ENCODE assay signal across 1 cellular context in the genomic region with DNA sequence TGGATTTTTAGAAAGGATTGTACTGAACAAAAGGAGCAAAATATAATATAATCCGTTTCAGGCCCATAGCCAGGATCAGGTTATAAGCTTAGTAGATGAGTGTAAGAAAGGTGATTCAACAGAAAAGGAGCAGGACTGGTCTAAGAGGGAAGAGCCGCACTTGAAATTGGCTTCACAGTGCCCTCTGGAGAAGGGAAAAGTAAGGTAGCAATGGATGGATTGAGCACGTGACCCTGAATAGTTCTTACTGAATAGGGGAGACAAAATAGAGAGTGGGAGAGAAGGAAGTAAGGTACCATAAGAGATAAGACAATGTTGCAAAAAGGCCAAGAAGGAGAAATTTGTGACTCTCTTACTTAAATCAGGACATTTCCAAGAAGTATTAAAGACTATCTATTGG.
TF ChIP-seq lines count a peak whose summit lies in the region.

No MANE protein-coding gene starts in this region.

TF ChIP-seq in WTC11, 78 proteins besides CTCF, POLR2A, EP300 and RAD21 (continued from another document):
- TF ChIP-seq, protein P1, sequence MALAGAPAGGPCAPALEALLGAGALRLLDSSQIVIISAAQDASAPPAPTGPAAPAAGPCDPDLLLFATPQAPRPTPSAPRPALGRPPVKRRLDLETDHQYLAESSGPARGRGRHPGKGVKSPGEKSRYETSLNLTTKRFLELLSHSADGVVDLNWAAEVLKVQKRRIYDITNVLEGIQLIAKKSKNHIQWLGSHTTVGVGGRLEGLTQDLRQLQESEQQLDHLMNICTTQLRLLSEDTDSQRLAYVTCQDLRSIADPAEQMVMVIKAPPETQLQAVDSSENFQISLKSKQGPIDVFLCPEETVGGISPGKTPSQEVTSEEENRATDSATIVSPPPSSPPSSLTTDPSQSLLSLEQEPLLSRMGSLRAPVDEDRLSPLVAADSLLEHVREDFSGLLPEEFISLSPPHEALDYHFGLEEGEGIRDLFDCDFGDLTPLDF (CRISPR knock-in tag; IDR thresholded peaks at IDR 0.05), result no peak
- TF ChIP-seq NFE2L1 (CRISPR knock-in tag; IDR thresholded peaks at IDR 0.05), result no peak
- TF ChIP-seq, protein P2, sequence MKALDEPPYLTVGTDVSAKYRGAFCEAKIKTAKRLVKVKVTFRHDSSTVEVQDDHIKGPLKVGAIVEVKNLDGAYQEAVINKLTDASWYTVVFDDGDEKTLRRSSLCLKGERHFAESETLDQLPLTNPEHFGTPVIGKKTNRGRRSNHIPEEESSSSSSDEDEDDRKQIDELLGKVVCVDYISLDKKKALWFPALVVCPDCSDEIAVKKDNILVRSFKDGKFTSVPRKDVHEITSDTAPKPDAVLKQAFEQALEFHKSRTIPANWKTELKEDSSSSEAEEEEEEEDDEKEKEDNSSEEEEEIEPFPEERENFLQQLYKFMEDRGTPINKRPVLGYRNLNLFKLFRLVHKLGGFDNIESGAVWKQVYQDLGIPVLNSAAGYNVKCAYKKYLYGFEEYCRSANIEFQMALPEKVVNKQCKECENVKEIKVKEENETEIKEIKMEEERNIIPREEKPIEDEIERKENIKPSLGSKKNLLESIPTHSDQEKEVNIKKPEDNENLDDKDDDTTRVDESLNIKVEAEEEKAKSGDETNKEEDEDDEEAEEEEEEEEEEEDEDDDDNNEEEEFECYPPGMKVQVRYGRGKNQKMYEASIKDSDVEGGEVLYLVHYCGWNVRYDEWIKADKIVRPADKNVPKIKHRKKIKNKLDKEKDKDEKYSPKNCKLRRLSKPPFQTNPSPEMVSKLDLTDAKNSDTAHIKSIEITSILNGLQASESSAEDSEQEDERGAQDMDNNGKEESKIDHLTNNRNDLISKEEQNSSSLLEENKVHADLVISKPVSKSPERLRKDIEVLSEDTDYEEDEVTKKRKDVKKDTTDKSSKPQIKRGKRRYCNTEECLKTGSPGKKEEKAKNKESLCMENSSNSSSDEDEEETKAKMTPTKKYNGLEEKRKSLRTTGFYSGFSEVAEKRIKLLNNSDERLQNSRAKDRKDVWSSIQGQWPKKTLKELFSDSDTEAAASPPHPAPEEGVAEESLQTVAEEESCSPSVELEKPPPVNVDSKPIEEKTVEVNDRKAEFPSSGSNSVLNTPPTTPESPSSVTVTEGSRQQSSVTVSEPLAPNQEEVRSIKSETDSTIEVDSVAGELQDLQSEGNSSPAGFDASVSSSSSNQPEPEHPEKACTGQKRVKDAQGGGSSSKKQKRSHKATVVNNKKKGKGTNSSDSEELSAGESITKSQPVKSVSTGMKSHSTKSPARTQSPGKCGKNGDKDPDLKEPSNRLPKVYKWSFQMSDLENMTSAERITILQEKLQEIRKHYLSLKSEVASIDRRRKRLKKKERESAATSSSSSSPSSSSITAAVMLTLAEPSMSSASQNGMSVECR (CRISPR knock-in tag; IDR thresholded peaks at IDR 0.05; ENCODE audit: borderline replicate concordance), result no peak
